ENCODE assay signal across 17 cellular contexts in genomic region chr7:33909312-33909711, GRCh38. TPM values are rescaled to one million over a fixed set of nuclear protein-coding genes. Genes with fewer than 3 reads are reported as not detected.
DNase-seq lines count a peak whose midpoint lies in the region; ATAC-seq and TF ChIP-seq lines count a peak whose summit lies in the region.
"Had no signal": no experiment of that assay in that cellular context is flagged by ENCODE, and none has a peak within 500 bp of the region (broad histone marks: within the 10 kb centered on the region; RNA-seq: fewer than 3 reads in every experiment).

No MANE protein-coding gene starts in this region.

- WGBS in GM23248 (ENCODE audit: low coverage in 1 of 2, low lambda C conversion rate in 2 of 2, missing lambda C conversion rate in 2 of 2), 2 experiments = 87 to 89% methylated on average over 4 of the region's 4 CpGs

- TF ChIP-seq CTCF in 22Rv1 (IDR thresholded peaks at IDR 0.05) (peak; percentile 12; the same call in 1 of the 2 replicates), PC-3 (conservative IDR thresholded peaks at IDR 0.05; ENCODE audit: low read depth, low read length) (peak; percentile 40; the same call in 1 of the 2 replicates), fibroblast of mammary gland (conservative IDR thresholded peaks at IDR 0.05; ENCODE audit: control insufficient read depth, insufficient read depth, low read depth, low read length) (peak; percentile 16)

- CTCF ChIA-PET in PC-3 (lab: Charles Lee) = interaction anchor here (0.6 to 0.8 kb wide), 3 partner anchors 24 to 225 kb away, joined by 3 to 5 read pairs (median 3); no protein-coding TSS in a partner anchor

- H3K27ac ChIP-seq in 22Rv1 (no peak overlapping the region), GM23248 (peak overlapping the region; percentile 48), PC-3 (ENCODE audit: low read length) (no peak overlapping the region)

- peaks cover 68% of the 10 kb centered on the region for H3K79me2 ChIP-seq in GM23248 (ENCODE audit: insufficient read depth)
- H3K79me2 ChIP-seq in PC-3 (ENCODE audit: low read length) = no peaks in the 10 kb centered on the region

- H3K27me3 ChIP-seq in GM23248 (replicated peaks; ENCODE audit: insufficient read depth) (no peaks in the 10 kb centered on the region), PC-3 (ENCODE audit: low read length) (peaks cover 75% of the 10 kb centered on the region)

- no peak for DNase-seq in GM23248
- peak; percentile 14 for DNase-seq in PC-3
- peak; percentile 27 for DNase-seq in fibroblast of mammary gland (ENCODE audit: low read depth)
- no peak for DNase-seq in stimulated activated naive CD8-positive, alpha-beta T cell treated with anti-CD3 and anti-CD28 coated beads, Interleukin-15, amount 100 ng/mL, for 72 hours
- no peak for DNase-seq in NCI-H526 treated with DMSO at 0.1 percent for 48 hours (lab: John Stamatoyannopoulos, UW)
- no peak for DNase-seq in NCI-H526 (lab: John Stamatoyannopoulos, UW)
- DNase-seq: ACHN; Calu3; CD4-positive, CD25-positive, alpha-beta regulatory T cell; GOT3; KG1; NCI-H1417; NCI-H2081 treated with DMSO at 0.1 percent for 48 hours; NCI-H2227 treated with DMSO at 0.1 percent for 48 hours; NCI-H524 treated with DMSO at 0.1 percent for 48 hours had no signal

- H3K36me3 ChIP-seq in GM23248 (ENCODE audit: low read depth) (peaks cover 51% of the 10 kb centered on the region), PC-3 (ENCODE audit: low read depth, low read length) (no peaks in the 10 kb centered on the region)

- H4K20me1 ChIP-seq in GM23248 (ENCODE audit: insufficient read depth) (no peaks in the 10 kb centered on the region), PC-3 (ENCODE audit: low read length) (no peaks in the 10 kb centered on the region)

- POLR2A ChIA-PET in PC-3 (lab: Charles Lee; ENCODE audit: unreplicated experiment) = no interaction called here

- H3K9me2 ChIP-seq in GM23248 (ENCODE audit: insufficient read depth) = no peaks in the 10 kb centered on the region
- no peaks in the 10 kb centered on the region for H3K9me2 ChIP-seq in PC-3 (replicated peaks; ENCODE audit: low read length)

- no peak for ATAC-seq in PC-3
- no peak for ATAC-seq in stimulated activated naive CD8-positive, alpha-beta T cell treated with anti-CD3 and anti-CD28 coated beads, Interleukin-15, amount 100 ng/mL, for 72 hours
- ATAC-seq in HG02970 (IDR thresholded peaks at IDR 0.05; ENCODE audit: low FRiP score, unreplicated experiment) = no peak

- H2AFZ ChIP-seq in GM23248 = no peak overlapping the region
- H2AFZ ChIP-seq in PC-3 (ENCODE audit: low read length) = no peak overlapping the region

- peaks cover 49% of the 10 kb centered on the region for H3K27me3 Mint-ChIP-seq in stimulated activated naive CD8-positive, alpha-beta T cell treated with anti-CD3 and anti-CD28 coated beads, Interleukin-15, amount 100 ng/mL, for 72 hours

- H3K9me3 Mint-ChIP-seq in stimulated activated naive CD8-positive, alpha-beta T cell treated with anti-CD3 and anti-CD28 coated beads, Interleukin-15, amount 100 ng/mL, for 72 hours = no peaks in the 10 kb centered on the region

- H3K4me1 Mint-ChIP-seq in stimulated activated naive CD8-positive, alpha-beta T cell treated with anti-CD3 and anti-CD28 coated beads, Interleukin-15, amount 100 ng/mL, for 72 hours = peaks cover 3% of the 10 kb centered on the region

- H3K4me3 ChIP-seq in GM23248 (peak overlapping the region; percentile 91; the same call in 1 of the 2 replicates), PC-3 (ENCODE audit: low read length) (no peak overlapping the region), fibroblast of mammary gland (ENCODE audit: control insufficient read depth, low read depth, low read length) (no peak overlapping the region)

- no peak overlapping the region for H3K27ac Mint-ChIP-seq in stimulated activated naive CD8-positive, alpha-beta T cell treated with anti-CD3 and anti-CD28 coated beads, Interleukin-15, amount 100 ng/mL, for 72 hours
- H3K27ac Mint-ChIP-seq: CD4-positive, CD25-positive, alpha-beta regulatory T cell had no signal

- H3K9me3 ChIP-seq in GM23248 (ENCODE audit: low read depth) (no peaks in the 10 kb centered on the region), PC-3 (ENCODE audit: low read length) (no peaks in the 10 kb centered on the region)

- H3K4me3 Mint-ChIP-seq in stimulated activated naive CD8-positive, alpha-beta T cell treated with anti-CD3 and anti-CD28 coated beads, Interleukin-15, amount 100 ng/mL, for 72 hours = no peak overlapping the region
- H3K4me3 Mint-ChIP-seq: CD4-positive, CD25-positive, alpha-beta regulatory T cell had no signal

- H3K4me2 ChIP-seq in GM23248 (ENCODE audit: unreplicated experiment) (peak overlapping the region; percentile 99), PC-3 (ENCODE audit: low read length) (no peak overlapping the region)

- no TSS peak for BruUV-seq in PC-3 (replicated peaks; lab: Mats Ljungman, UMichigan)

- intact Hi-C loops in PC-3 (cut with micrococcal nuclease) = loop anchor here (10.0 kb wide), 2 partner anchors 575 to 665 kb away; no protein-coding TSS in a partner anchor

- H3K9ac ChIP-seq in GM23248 (peak overlapping the region; percentile 25; the same call in 1 of the 2 replicates), PC-3 (ENCODE audit: low read length) (no peak overlapping the region)

- H3F3A ChIP-seq in GM23248 (ENCODE audit: insufficient read depth) = peaks cover 24% of the 10 kb centered on the region
- H3F3A ChIP-seq in PC-3 (ENCODE audit: low read length, unreplicated experiment) = no peaks in the 10 kb centered on the region

- in situ Hi-C loops in GM23248 (cut with MboI) = loop anchor here (10.0 kb wide), 1 partner anchor 155 kb away; no protein-coding TSS in a partner anchor

- peaks cover 42% of the 10 kb centered on the region for H3K4me1 ChIP-seq in GM23248 (ENCODE audit: insufficient read depth)
- no peaks in the 10 kb centered on the region for H3K4me1 ChIP-seq in PC-3 (ENCODE audit: insufficient read depth, low read length)

RNA-seq across cellular contexts. Expression of gene BMPER, which starts 4.0 kb away (rescaled TPM):
- 85.2 and 97.3 TPM in 2 replicates for total RNA-seq in GM23248 (2014; rRNA removed; shearing (Covaris generic))
- polyA plus RNA-seq in GM23248 (2016; fragmentation: Nextera tagmentation; extraction: Ambion mirVana) = 40.5 TPM in 2 replicates
- total RNA-seq in PC-3 (2014; rRNA removed) = 0.06 and 0.11 TPM in 2 replicates
- total RNA-seq: Calu3; CD4-positive, CD25-positive, alpha-beta regulatory T cell had no signal
- polyA plus RNA-seq: CD4-positive, CD25-positive, alpha-beta regulatory T cell had no signal

Comparison
In these comparisons a context has a peak if more than half of its experiments do, and no peak if none do; other contexts are left out.
1. DNase-seq: peak in PC-3 (single experiment) and fibroblast of mammary gland (single experiment); none in GM23248 (single experiment), stimulated activated naive CD8-positive, alpha-beta T cell treated with anti-CD3 and anti-CD28 coated beads, Interleukin-15, amount 100 ng/mL, for 72 hours (0 of 2), NCI-H526 treated with DMSO at 0.1 percent for 48 hours (single experiment) and NCI-H526 (0 of 2).
2. RNA of gene BMPER, which starts 4.0 kb away (total RNA-seq): 85.2 to 97.3 TPM in GM23248; 0.06 to 0.11 TPM in PC-3; every median in the first group is over 10 times any median in the second.
3. Peak in every context shown above with its lines, with median percentiles within 50 percentile points of each other: CTCF ChIP-seq.